In the genomic region with DNA sequence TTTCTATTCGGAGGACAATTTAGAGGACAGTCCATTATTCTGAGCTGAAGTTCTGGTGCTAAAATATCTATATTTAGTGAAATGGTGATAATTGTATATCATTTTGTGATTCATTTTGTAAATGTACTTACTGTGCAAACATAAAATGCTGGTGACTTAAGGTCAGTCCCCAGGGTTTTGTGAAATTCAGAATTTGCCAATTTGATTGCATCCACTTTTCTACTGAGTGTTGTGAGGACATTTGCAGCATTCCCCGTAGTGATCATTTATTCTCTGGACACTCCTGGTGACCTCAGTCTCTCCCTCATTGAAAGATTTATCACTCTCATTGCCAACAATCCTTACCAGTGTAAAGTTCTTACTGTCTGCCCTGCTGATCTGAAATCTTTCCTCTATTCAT, we compare ENCODE assay signal across 31 cellular contexts.
"Had no signal": no experiment of that assay in that cellular context is flagged by ENCODE, and none has a peak within 500 bp of the region (broad histone marks: within the 10 kb centered on the region; RNA-seq: fewer than 3 reads in every experiment).

No MANE protein-coding gene starts in this region.

- H3K4me1 ChIP-seq: ascending aorta, body of pancreas had no signal

- H3K4me3 ChIP-seq: ascending aorta, body of pancreas, SJSA1 had no signal

- H3K9me3 ChIP-seq: ascending aorta, body of pancreas, SJSA1 had no signal

- H3K36me3 ChIP-seq: ascending aorta, SJSA1 had no signal

- FAIRE-seq: bronchial epithelial cell, RCC 7860, TTC549 had no signal

- H3K27me3 ChIP-seq: ascending aorta, body of pancreas, SJSA1 had no signal

- DNase-seq: activated B cell treated with CpG ODN at 0.5 μM for 24 hours; activated CD4-positive, alpha-beta memory T cell treated with anti-CD3 and anti-CD28 coated beads for 36 hours; activated CD4-positive, alpha-beta T cell treated with anti-CD3 and anti-CD28 coated beads for 1 hour; activated CD4-positive, alpha-beta T cell treated with anti-CD3 and anti-CD28 coated beads, Interleukin-2, amount 10 ng/mL, durations not matched to agents 7 days and 5 days; activated CD8-positive, alpha-beta memory T cell treated with anti-CD3 and anti-CD28 coated beads for 24 hours; activated effector memory CD4-positive, alpha-beta T cell treated with anti-CD3 and anti-CD28 coated beads, Interleukin-2, amount 50 U/mL, for 16 hours; activated naive CD4-positive, alpha-beta T cell treated with Interleukin-2 at 50 U/mL for 16 hours; activated naive CD8-positive, alpha-beta T cell treated with anti-CD3 and anti-CD28 coated beads, Interleukin-2, amount 50 U/mL, for 24 hours; activated T-cell treated with anti-CD3 and anti-CD28 coated beads, Interleukin-2, amount 50 U/mL, for 4 hours; amniotic stem cell; body of pancreas; central memory CD4-positive, alpha-beta T cell; Karpas-422; MM.1S; NCI-H1105; NCI-H1436; NCI-H1694 treated with DMSO at 0.1 percent for 48 hours; NCI-H2029 treated with DMSO at 0.1 percent for 48 hours; NCI-H226; NCI-H526; NK-92 treated with Interleukin-12 subunit alpha and Interleukin-12 subunit beta, amount 100 ng/mL, for 24 hours; SHP77; T-helper 17 cell; T-helper 9 cell had no signal

- ATAC-seq: activated naive CD4-positive, alpha-beta T cell treated with anti-CD3 and anti-CD28 coated beads, Interleukin-2, amount 50 U/mL, for 72 hours; activated naive CD8-positive, alpha-beta T cell treated with anti-CD3 and anti-CD28 coated beads, Interleukin-2, amount 50 U/mL, for 24 hours; activated T-cell treated with anti-CD3 and anti-CD28 coated beads, Interleukin-2, amount 50 U/mL, for 4 hours; body of pancreas; SK-N-SH treated with all-trans-retinoic acid at 6 μM for 48 hours; T-helper 17 cell had no signal

- H3K27ac ChIP-seq: ascending aorta, body of pancreas, SJSA1 had no signal
